In the genomic region with DNA sequence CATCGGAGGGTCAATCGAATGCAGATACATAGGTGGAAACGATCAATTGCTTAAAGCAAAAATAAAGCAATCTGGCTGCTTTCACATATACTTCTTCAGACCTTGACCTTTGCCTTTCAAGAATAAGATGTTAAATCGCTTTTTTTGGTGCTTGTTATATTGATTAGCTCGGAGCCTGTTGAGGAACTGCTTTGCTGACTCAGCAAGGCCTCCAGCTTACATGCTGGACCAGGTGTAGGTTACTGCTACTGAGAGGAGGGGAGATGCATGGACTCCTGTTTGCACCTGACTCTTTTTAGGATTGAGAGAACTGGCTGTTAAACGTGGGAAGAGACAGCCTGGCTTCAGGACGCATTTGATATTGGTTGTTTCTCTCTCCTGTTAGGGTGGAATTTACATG, we compare ENCODE assay signal across 9 cellular contexts. TPM values are rescaled to one million over a fixed set of nuclear protein-coding genes. Genes with fewer than 3 reads are reported as not detected.
"Had no signal": no experiment of that assay in that cellular context is flagged by ENCODE, and none has a peak within 500 bp of the region (broad histone marks: within the 10 kb centered on the region; RNA-seq: fewer than 3 reads in every experiment).

No MANE protein-coding gene starts in this region.

- FAIRE-seq: H54 had no signal

- H2AFZ ChIP-seq: GM23248 had no signal

- H3K4me3 ChIP-seq: GM23248 had no signal

- H3K27ac ChIP-seq: GM23248, HL-60 had no signal

- DNase-seq: GM23248, GOT3, H9, HCEC 1CT, Kasumi-1, KG1 had no signal

- H3K9ac ChIP-seq: GM23248 had no signal

RNA-seq across cellular contexts. Expression of a gene that starts 31.3 kb away (rescaled TPM):
- total RNA-seq: GM23248, HT1080 had no signal
- polyA plus RNA-seq: GM23248 had no signal

RNA-seq across cellular contexts. Expression of a gene that starts 38.7 kb away (rescaled TPM):
- total RNA-seq: GM23248, H9, HT1080 had no signal
- polyA plus RNA-seq: GM23248 had no signal
